1 cellular context compared by ENCODE assay signal in the genomic region with DNA sequence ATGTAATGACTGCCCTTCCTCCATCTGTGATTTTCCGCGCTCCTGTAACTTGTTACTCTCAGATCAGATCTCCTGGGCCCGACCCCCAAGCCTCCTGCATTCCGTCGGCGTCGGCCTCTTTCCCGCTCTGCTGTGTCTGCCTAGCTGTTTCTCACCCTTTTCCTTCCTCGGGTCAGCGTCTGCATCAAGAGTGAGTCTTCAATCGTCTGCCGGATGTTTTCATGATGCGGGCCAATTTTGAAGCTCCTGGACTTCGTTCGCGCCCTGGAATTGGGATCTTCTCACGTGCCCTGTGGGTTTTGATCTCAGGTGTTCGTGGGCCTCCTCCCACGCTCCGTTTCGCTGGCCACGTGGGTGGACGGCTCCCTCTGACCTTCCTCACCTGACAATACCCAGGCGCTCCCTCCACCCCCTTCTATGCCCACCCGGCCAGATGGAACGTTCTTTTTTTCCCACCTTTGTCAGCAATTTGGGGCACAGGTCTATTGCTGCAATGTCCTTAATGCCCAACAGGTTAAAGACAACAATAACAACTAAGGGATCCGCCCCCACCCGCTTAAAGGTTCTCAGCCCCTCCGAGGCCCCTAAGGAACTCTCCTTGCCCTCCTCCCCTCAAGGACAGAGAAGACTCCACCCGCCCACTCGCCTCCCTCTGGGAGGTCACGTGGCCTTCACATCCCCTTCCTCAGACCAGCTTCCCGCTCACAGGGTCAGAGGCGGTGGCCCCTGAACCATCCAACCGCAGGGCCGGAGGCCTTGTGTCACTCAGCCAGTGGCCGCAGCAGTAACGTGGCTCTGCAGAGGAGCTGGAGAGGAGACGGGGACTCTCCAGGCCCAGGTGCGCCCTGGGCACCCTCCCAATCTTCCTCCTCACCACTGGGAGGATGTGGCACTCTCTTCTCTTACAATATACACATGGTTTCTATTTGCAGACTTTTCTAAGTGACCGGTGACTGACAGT.
TF ChIP-seq lines count a peak whose summit lies in the region.

No MANE protein-coding gene starts in this region.

TF ChIP-seq in endothelial cell of umbilical vein, 7 proteins besides CTCF, POLR2A, EP300 and RAD21:
- no peak for TF ChIP-seq FOS (IDR thresholded peaks at IDR 0.05; ENCODE audit: borderline replicate concordance, insufficient read depth, low read length)
- no peak for TF ChIP-seq GATA2 (IDR thresholded peaks at IDR 0.05; ENCODE audit: insufficient read depth, insufficient read length, low read depth, low read length)
- peak; percentile 33 for TF ChIP-seq POLR2AphosphoS5 (IDR thresholded peaks at IDR 0.05; ENCODE audit: insufficient read depth, low read depth, low read length)
TF ChIP-seq in endothelial cell of umbilical vein: peak in this region for 1.
